ENCODE assay signal across 10 cellular contexts in the genomic region with DNA sequence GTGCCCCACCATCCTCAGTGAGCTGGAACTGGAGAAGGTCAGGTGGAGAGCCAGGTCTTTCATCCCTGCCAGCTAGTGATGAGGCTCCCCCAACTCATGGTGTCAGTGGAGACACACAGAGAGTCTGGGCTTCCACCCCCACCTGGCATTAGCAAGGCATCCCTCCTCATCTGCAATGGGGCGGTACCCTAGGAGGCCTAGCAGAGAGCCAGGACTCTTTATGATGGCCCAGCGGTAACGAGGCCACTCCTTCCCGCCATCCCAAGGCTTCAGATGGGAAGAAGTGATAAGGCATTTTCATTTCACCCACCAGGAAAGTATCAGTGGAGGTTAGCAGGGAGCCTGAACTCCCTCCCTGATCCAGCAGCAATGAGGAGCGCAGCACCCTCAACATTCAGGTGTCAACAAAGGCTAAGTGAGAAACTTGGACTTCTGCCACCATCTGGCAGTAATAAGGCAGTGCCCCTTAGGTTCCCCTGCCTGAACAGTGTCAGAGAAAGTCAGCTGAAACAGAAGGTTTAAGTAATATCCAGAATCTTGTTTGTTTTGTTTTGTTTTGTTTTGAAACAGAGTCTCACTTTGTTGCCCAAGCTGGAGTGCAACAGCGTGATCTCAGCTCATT. TPM values are rescaled to one million over a fixed set of nuclear protein-coding genes. Genes with fewer than 3 reads are reported as not detected.
A peak's percentile ranks its signal among the peaks of the same experiment; 100 is the strongest.
DNase-seq lines count a peak whose midpoint lies in the region; TF ChIP-seq lines count a peak whose summit lies in the region.
"Had no signal": no experiment of that assay in that cellular context is flagged by ENCODE, and none has a peak within 500 bp of the region (broad histone marks: within the 10 kb centered on the region; RNA-seq: fewer than 3 reads in every experiment).

No MANE protein-coding gene starts in this region.

- H2AK5ac ChIP-seq in mesendoderm (ENCODE audit: low read length) = no peak overlapping the region

- no peak for TF ChIP-seq POLR2A in spleen (IDR thresholded peaks at IDR 0.05)

- H3K4me2 ChIP-seq in SU-DHL-6 (ENCODE audit: low read depth, low read length, poor library complexity, severe bottlenecking) = no peak overlapping the region
- H3K4me2 ChIP-seq in mesendoderm (ENCODE audit: low read length) = no peak overlapping the region
- no peak overlapping the region for H3K4me2 ChIP-seq in osteoblast (ENCODE audit: insufficient read depth, low read length)

- intact Hi-C loops in spleen (cut with DNase I; ENCODE audit: low total_unique reads) = no loop called here

- H3K18ac ChIP-seq in mesendoderm (ENCODE audit: low read length) = no peak overlapping the region

- H4K5ac ChIP-seq in mesendoderm (ENCODE audit: low read length) = no peak overlapping the region

- TF ChIP-seq CTCF in GM12874 (IDR thresholded peaks at IDR 0.05; ENCODE audit: insufficient read depth, low read depth, low read length) = 0 out of 2 replicates have a peak, but pooled peaks have one; percentile 11
- TF ChIP-seq CTCF in SU-DHL-6 (IDR thresholded peaks at IDR 0.05; ENCODE audit: insufficient read depth, low read length, poor library complexity, severe bottlenecking) = peak; percentile 23
- no peak for TF ChIP-seq CTCF in osteoblast (IDR thresholded peaks at IDR 0.05; ENCODE audit: extremely low read depth, low read depth, low read length)
- TF ChIP-seq CTCF in spleen (IDR thresholded peaks at IDR 0.05 in 8 of 11, conservative IDR thresholded peaks at IDR 0.05 in 3 of 11) = no peak

- H3K9me3 ChIP-seq in SU-DHL-6 (ENCODE audit: insufficient read depth, low read length) (no peaks in the 10 kb centered on the region), osteoblast (ENCODE audit: low read depth, low read length) (no peaks in the 10 kb centered on the region), spleen (peaks cover 0 to 14% (median 8%) of the 10 kb centered on the region in 8 donors)
- H3K9me3 ChIP-seq: lower lobe of right lung had no signal

- H3K9ac ChIP-seq in SU-DHL-6 (ENCODE audit: low read length) (no peak overlapping the region), mesendoderm (ENCODE audit: low read length) (no peak overlapping the region)

- no peak overlapping the region for H3K4ac ChIP-seq in mesendoderm (ENCODE audit: low read depth, low read length)

- H4K8ac ChIP-seq in mesendoderm (ENCODE audit: low read depth, low read length) = no peak overlapping the region

- H3F3A ChIP-seq in SU-DHL-6 (ENCODE audit: insufficient read depth) = no peaks in the 10 kb centered on the region

- no peak overlapping the region for H3K27ac ChIP-seq in SU-DHL-6 (ENCODE audit: low read depth, low read length)
- no peak overlapping the region for H3K27ac ChIP-seq in mesendoderm (ENCODE audit: low read depth, low read length)
- H3K27ac ChIP-seq in osteoblast (ENCODE audit: low read depth, low read length) = no peak overlapping the region
- H3K27ac ChIP-seq in spleen = no peak overlapping the region
- H3K27ac ChIP-seq: lower lobe of right lung had no signal

- no CpG with 5 or more reads among the region's 6 CpGs for WGBS in mesendoderm (ENCODE audit: extremely low coverage, insufficient coverage, low lambda C conversion rate)
- WGBS in spleen, 5 donors = 86 to 95% (median 90%) methylated on average over 6 of the region's 6 CpGs

- no peaks in the 10 kb centered on the region for H3K9me2 ChIP-seq in SU-DHL-6 (replicated peaks; ENCODE audit: insufficient read depth, low read length)

- peak; percentile 22 for DNase-seq in Jurkat, Clone E6-1 (ENCODE audit: low read depth, low spot score)
- DNase-seq in mesendoderm = peak; percentile 67
- no peak for DNase-seq in osteoblast (ENCODE audit: insufficient read length, low spot score, missing footprints)
- no peak for DNase-seq in spleen
- DNase-seq in stimulated activated CD8-positive, alpha-beta memory T cell treated with anti-CD3 and anti-CD28 coated beads, Interleukin-4, amount 100 ng/mL, for 48 hours = no peak
- DNase-seq: lower lobe of right lung, T1000 had no signal

- no peak overlapping the region for H2BK15ac ChIP-seq in mesendoderm (replicated peaks; ENCODE audit: low read depth)

- H4K20me1 ChIP-seq in SU-DHL-6 (ENCODE audit: low read depth, low read length) (no peaks in the 10 kb centered on the region), osteoblast (ENCODE audit: insufficient read depth, low read length) (no peaks in the 10 kb centered on the region)

- H2AFZ ChIP-seq in SU-DHL-6 (ENCODE audit: low read depth, low read length, severe bottlenecking) (no peak overlapping the region), osteoblast (ENCODE audit: low read length) (no peak overlapping the region)

- H3K79me2 ChIP-seq in SU-DHL-6 (ENCODE audit: insufficient read depth, low read length) (no peaks in the 10 kb centered on the region), mesendoderm (ENCODE audit: control insufficient read depth, insufficient read depth, low read length) (no peaks in the 10 kb centered on the region), osteoblast (ENCODE audit: insufficient read depth, low read length) (no peaks in the 10 kb centered on the region)

- no peaks in the 10 kb centered on the region for H3K79me1 ChIP-seq in mesendoderm (ENCODE audit: low read length)

- no peaks in the 10 kb centered on the region for H3K36me3 ChIP-seq in SU-DHL-6 (ENCODE audit: low read length)
- no peaks in the 10 kb centered on the region for H3K36me3 ChIP-seq in mesendoderm (ENCODE audit: control insufficient read depth, insufficient read depth, low read length)
- H3K36me3 ChIP-seq in osteoblast (ENCODE audit: insufficient read depth, low read length) = no peaks in the 10 kb centered on the region
- H3K36me3 ChIP-seq in spleen = no peaks in the 10 kb centered on the region
- H3K36me3 ChIP-seq: lower lobe of right lung had no signal

- H3K4me3 ChIP-seq in Jurkat, Clone E6-1 (ENCODE audit: low read length) = no peak overlapping the region
- H3K4me3 ChIP-seq in SU-DHL-6 (ENCODE audit: insufficient read depth, low read length, poor library complexity, severe bottlenecking) (no peak overlapping the region), mesendoderm (ENCODE audit: low read length) (no peak overlapping the region), osteoblast (ENCODE audit: insufficient read depth, low read length) (no peak overlapping the region), spleen (no peak overlapping the region)
- H3K4me3 ChIP-seq: lower lobe of right lung had no signal

- H3K56ac ChIP-seq in mesendoderm (ENCODE audit: low read length) = no peak overlapping the region

- no peak overlapping the region for H3K23ac ChIP-seq in mesendoderm (ENCODE audit: low read length)

- H2BK120ac ChIP-seq in mesendoderm (ENCODE audit: low read depth, low read length) = no peak overlapping the region

- no peak overlapping the region for H2BK5ac ChIP-seq in mesendoderm (ENCODE audit: low read length)

- H3K27me3 ChIP-seq in SU-DHL-6 (ENCODE audit: low read length) = no peaks in the 10 kb centered on the region
- H3K27me3 ChIP-seq in mesendoderm (ENCODE audit: insufficient read depth, low read length, poor library complexity) = no peaks in the 10 kb centered on the region
- no peaks in the 10 kb centered on the region for H3K27me3 ChIP-seq in osteoblast (ENCODE audit: insufficient read depth, low read length)
- peaks cover 0 to 11% (median 0%) of the 10 kb centered on the region in 7 donors for H3K27me3 ChIP-seq in spleen (replicated peaks in 1 of 7)

- H3K4me1 ChIP-seq in mesendoderm (ENCODE audit: control insufficient read depth, low read depth, low read length) (no peaks in the 10 kb centered on the region), osteoblast (ENCODE audit: insufficient read depth, low read length) (no peaks in the 10 kb centered on the region), spleen (no peaks in the 10 kb centered on the region)
- H3K4me1 ChIP-seq: lower lobe of right lung had no signal

RNA-seq across cellular contexts. Expression of a gene that starts 40.5 kb away (rescaled TPM):
- 26.2 TPM for polyA plus RNA-seq in Jurkat, Clone E6-1 (2012; ENCODE audit: insufficient read depth, insufficient read length)
- 104 TPM for polyA plus RNA-seq in mesendoderm (2013, experiment 1 of 2)
- polyA plus RNA-seq in mesendoderm (2013, experiment 2 of 2) = 102 TPM
- total RNA-seq in osteoblast (88.3 and 122 TPM in 2 replicates), spleen (10 to 100 TPM in 5 of 7 donors, 1 to 10 TPM in 2; 5.2 to 20.3 (median 13.5) TPM)
- polyA plus RNA-seq in spleen = 10 to 100 TPM in 1 of 3 donors, 1 to 10 TPM in 2; 1.9 to 10.4 (median 6.1) TPM

RNA-seq across cellular contexts. Expression of a gene that starts 48.7 kb away (rescaled TPM):
- 8.6 TPM for polyA plus RNA-seq in Jurkat, Clone E6-1 (2012; ENCODE audit: insufficient read depth, insufficient read length)
- 0.94 TPM for polyA plus RNA-seq in mesendoderm (2013, experiment 1 of 2)
- polyA plus RNA-seq in mesendoderm (2013, experiment 2 of 2) = 1.1 TPM
- total RNA-seq in osteoblast (0.88 TPM in 1 of 2 replicates, not detected in the other), spleen (under 1 TPM in 3 of 7 donors, not detected in 4; 0.27 to 0.83 (median 0.38) TPM)
- under 1 TPM; 0.30 to 0.48 (median 0.36) TPM for polyA plus RNA-seq in spleen

RNA-seq across cellular contexts. Expression of a gene that starts 48.7 kb away (rescaled TPM):
- 13.2 TPM for polyA plus RNA-seq in Jurkat, Clone E6-1 (2012; ENCODE audit: insufficient read depth, insufficient read length)
- polyA plus RNA-seq in mesendoderm (2013, experiment 1 of 2) = 0.03 TPM
- 0.06 TPM for polyA plus RNA-seq in mesendoderm (2013, experiment 2 of 2)
- not detected in 2 replicates for total RNA-seq in osteoblast
- total RNA-seq in spleen = under 1 TPM in 1 of 7 donors, not detected in 6; 0.10 TPM
- under 1 TPM in 2 of 3 donors, not detected in 1; 0.06 to 0.12 TPM for polyA plus RNA-seq in spleen
- total RNA-seq: glomerular endothelial cell, lower lobe of right lung had no signal

Comparison
In these comparisons a context has a peak if more than half of its experiments do, and no peak if none do; other contexts are left out.
1. CTCF ChIP-seq: peak in GM12874 (single experiment) and SU-DHL-6 (single experiment); none in osteoblast (single experiment) and spleen (0 of 11).
2. DNase-seq: peak in Jurkat, Clone E6-1 (single experiment) and mesendoderm (single experiment); none in osteoblast (single experiment), spleen (single experiment) and stimulated activated CD8-positive, alpha-beta memory T cell treated with anti-CD3 and anti-CD28 coated beads, Interleukin-4, amount 100 ng/mL, for 48 hours (single experiment).